ENCODE assay signal across 5 cellular contexts in the genomic region with DNA sequence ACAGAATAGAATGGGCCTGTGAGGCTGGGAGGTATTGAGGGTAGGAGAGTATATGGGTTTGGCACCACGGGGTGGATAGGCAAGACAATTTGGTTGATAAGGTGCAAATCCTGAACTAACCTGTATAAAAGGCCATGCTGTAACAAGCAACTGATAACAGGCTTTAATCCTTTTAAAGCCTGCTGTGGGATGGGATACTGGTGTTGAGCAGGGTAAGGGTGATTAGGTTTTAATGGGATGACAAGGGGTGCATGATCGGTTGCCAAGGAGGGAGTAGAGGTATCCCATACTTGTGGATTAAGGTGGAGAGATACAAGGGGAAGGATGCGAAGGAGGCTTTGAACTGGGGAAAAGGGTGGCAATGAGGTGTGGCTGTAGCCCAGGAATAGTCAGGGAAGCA. TPM values are rescaled to one million over a fixed set of nuclear protein-coding genes. Genes with fewer than 3 reads are reported as not detected.
"Had no signal": no experiment of that assay in that cellular context is flagged by ENCODE, and none has a peak within 500 bp of the region (broad histone marks: within the 10 kb centered on the region; RNA-seq: fewer than 3 reads in every experiment).

No MANE protein-coding gene starts in this region.

RNA-seq across cellular contexts. Expression of a gene that starts 13.3 kb away (rescaled TPM):
- total RNA-seq: IMR-90 had no signal
- polyA plus RNA-seq: IMR-90 had no signal

RNA-seq across cellular contexts. Expression of a gene that starts 34.9 kb away (rescaled TPM):
- total RNA-seq: H1, H9, HT-29, IMR-90 had no signal
- polyA plus RNA-seq: GM23338, IMR-90 had no signal

RNA-seq across cellular contexts. Expression of a gene that starts 47.7 kb away (rescaled TPM):
- total RNA-seq: GM23338, H1, H9, HT-29, IMR-90 had no signal
- polyA plus RNA-seq: GM23338, H1, IMR-90 had no signal
